ENCODE assay signal across 7 cellular contexts in the genomic region with DNA sequence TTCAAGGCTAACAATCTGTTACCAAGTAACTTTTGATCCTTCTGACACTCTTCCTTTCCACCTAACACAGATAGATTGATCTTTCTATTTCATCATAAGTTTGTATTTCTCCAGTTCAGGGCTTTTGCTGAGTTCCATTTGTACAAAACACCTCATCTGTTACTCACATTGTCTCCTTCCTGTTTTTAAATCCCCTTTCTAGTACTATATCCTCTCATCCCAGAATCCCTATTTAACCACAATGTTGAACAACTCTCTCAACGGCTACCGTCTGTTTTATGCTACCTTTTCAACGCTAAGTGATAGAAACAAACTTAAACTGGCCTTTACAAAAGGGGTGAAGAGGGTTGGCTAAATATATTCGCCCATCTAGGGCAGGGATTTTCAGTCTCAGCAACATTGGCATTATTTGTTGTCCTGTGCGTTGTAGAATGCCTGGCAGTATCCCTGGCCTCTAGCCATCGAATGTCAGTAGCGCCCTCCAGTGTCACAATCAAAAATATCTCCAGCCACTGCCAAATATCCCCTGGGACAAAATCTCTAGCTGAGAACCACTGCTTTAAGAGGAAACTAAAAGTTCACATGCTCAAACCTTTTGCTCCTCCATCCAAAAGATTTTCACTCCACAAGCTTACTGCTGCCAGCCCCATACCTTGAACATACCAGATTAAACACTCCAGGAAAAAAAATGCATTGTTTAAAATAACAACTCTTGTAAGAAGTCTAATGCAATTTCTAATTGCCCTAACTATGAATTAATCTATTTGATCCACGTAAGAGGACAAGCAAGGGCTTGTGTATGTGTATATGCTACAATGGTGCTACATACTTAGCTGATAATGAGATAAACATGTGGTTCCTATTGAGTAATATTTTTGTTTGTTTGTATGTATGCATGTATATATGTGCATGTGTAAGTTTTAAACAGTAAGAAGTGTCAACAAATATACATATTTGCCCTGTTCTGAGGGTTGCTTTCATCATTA.
A peak's percentile ranks its signal among the peaks of the same experiment; 100 is the strongest.
DNase-seq lines count a peak whose midpoint lies in the region; ATAC-seq, FAIRE-seq and TF ChIP-seq lines count a peak whose summit lies in the region.

No MANE protein-coding gene starts in this region.

- DNase-seq in GM19238 (ENCODE audit: insufficient read length, low spot score) (peak; percentile 1), SK-MEL-5 (ENCODE audit: low read depth, low spot score) (peak; percentile 76), left cardiac atrium (no peak), urothelium cell line (ENCODE audit: low spot score) (peak; percentile 9)
- DNase-seq in stimulated activated CD4-positive, alpha-beta T cell treated with anti-CD3 and anti-CD28 coated beads, Interleukin-15, amount 100 ng/mL, for 24 hours: no peak

- peak; percentile 80 for TF ChIP-seq RAD21 in Ishikawa (IDR thresholded peaks at IDR 0.05; ENCODE audit: low read depth)

- FAIRE-seq in urothelium cell line (lab: Jason Lieb, UNC): no peak

- in situ Hi-C loops in SK-MEL-5 (cut with HindIII; ENCODE audit: low pct_unique_long_range_greater_than_20kb, low sequenced_read_pairs): no loop called here

- intact Hi-C loops in left cardiac atrium (cut with DNase I): loop anchor here in 1 of 2 donors (2.0 kb wide), 2 partner anchors 36 to 210 kb away; no protein-coding TSS in a partner anchor

- peak; percentile 34 to 53 for ATAC-seq in left cardiac atrium
- no peak for ATAC-seq in HG02973 (IDR thresholded peaks at IDR 0.05; ENCODE audit: unreplicated experiment)

- TF ChIP-seq EP300 in Ishikawa (IDR thresholded peaks at IDR 0.05; ENCODE audit: borderline replicate concordance): no peak

TF ChIP-seq in Ishikawa, 13 proteins besides CTCF, POLR2A, EP300 and RAD21:
- TF ChIP-seq, protein P1, sequence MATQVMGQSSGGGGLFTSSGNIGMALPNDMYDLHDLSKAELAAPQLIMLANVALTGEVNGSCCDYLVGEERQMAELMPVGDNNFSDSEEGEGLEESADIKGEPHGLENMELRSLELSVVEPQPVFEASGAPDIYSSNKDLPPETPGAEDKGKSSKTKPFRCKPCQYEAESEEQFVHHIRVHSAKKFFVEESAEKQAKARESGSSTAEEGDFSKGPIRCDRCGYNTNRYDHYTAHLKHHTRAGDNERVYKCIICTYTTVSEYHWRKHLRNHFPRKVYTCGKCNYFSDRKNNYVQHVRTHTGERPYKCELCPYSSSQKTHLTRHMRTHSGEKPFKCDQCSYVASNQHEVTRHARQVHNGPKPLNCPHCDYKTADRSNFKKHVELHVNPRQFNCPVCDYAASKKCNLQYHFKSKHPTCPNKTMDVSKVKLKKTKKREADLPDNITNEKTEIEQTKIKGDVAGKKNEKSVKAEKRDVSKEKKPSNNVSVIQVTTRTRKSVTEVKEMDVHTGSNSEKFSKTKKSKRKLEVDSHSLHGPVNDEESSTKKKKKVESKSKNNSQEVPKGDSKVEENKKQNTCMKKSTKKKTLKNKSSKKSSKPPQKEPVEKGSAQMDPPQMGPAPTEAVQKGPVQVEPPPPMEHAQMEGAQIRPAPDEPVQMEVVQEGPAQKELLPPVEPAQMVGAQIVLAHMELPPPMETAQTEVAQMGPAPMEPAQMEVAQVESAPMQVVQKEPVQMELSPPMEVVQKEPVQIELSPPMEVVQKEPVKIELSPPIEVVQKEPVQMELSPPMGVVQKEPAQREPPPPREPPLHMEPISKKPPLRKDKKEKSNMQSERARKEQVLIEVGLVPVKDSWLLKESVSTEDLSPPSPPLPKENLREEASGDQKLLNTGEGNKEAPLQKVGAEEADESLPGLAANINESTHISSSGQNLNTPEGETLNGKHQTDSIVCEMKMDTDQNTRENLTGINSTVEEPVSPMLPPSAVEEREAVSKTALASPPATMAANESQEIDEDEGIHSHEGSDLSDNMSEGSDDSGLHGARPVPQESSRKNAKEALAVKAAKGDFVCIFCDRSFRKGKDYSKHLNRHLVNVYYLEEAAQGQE (IDR thresholded peaks at IDR 0.05; ENCODE audit: low read depth): no peak
- TF ChIP-seq TEAD4 (IDR thresholded peaks at IDR 0.05) (no peak), NFIC (IDR thresholded peaks at IDR 0.05) (peak; percentile 73)

Comparison
In these comparisons a context has a peak if more than half of its experiments do, and no peak if none do; other contexts are left out.
1. DNase-seq: peak in GM19238 (single experiment), SK-MEL-5 (single experiment) and urothelium cell line (single experiment); none in left cardiac atrium (single experiment) and stimulated activated CD4-positive, alpha-beta T cell treated with anti-CD3 and anti-CD28 coated beads, Interleukin-15, amount 100 ng/mL, for 24 hours (single experiment).